1 cellular context compared by ENCODE assay signal in the genomic region with DNA sequence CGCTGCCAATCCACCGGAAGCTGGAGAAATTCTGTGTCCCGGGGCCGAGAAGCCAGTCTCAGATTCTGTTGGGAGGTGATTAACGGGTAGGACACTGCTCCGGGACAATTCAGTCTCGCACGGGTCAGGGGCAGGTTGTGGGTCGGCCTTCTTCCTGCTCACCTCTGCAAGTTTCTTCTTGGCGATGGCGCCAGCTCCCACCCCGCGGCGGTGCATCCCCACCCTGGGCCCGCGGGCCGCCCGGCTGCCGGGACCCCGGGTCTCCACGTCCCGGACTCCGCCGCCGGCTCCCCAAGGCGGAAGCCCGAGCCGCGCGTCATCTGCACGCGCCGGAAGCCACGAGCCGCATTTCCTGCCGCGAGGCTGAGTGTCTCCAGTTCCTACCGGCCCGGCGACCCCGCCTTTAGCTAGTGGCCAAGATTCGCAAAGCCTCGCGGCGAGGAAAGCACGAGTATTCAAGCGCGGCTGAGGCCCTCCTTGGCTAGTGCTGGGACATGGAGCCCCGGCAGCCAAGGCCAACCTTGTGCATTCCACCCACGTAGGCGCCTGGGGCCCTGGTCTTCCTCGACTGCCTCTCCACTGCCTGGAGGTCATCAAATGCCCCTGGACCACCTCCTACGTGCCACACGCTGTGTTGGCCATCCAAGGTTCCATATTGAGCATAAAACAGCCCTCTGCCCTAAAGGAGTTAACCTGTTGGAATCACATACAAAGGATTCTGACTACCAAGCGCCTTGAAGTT.
A peak's percentile ranks its signal among the peaks of the same experiment; 100 is the strongest.
TF ChIP-seq lines count a peak whose summit lies in the region.

A gene with protein sequence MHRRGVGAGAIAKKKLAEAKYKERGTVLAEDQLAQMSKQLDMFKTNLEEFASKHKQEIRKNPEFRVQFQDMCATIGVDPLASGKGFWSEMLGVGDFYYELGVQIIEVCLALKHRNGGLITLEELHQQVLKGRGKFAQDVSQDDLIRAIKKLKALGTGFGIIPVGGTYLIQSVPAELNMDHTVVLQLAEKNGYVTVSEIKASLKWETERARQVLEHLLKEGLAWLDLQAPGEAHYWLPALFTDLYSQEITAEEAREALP (minus strand): TSS at position 324 of the 742 bp plus-strand sequence. CDS start 108 bp downstream, at position 216.

TF ChIP-seq in HepG2, 621 proteins besides CTCF, POLR2A, EP300 and RAD21 (continued from another document and continues in another):
- TF ChIP-seq, protein P1, sequence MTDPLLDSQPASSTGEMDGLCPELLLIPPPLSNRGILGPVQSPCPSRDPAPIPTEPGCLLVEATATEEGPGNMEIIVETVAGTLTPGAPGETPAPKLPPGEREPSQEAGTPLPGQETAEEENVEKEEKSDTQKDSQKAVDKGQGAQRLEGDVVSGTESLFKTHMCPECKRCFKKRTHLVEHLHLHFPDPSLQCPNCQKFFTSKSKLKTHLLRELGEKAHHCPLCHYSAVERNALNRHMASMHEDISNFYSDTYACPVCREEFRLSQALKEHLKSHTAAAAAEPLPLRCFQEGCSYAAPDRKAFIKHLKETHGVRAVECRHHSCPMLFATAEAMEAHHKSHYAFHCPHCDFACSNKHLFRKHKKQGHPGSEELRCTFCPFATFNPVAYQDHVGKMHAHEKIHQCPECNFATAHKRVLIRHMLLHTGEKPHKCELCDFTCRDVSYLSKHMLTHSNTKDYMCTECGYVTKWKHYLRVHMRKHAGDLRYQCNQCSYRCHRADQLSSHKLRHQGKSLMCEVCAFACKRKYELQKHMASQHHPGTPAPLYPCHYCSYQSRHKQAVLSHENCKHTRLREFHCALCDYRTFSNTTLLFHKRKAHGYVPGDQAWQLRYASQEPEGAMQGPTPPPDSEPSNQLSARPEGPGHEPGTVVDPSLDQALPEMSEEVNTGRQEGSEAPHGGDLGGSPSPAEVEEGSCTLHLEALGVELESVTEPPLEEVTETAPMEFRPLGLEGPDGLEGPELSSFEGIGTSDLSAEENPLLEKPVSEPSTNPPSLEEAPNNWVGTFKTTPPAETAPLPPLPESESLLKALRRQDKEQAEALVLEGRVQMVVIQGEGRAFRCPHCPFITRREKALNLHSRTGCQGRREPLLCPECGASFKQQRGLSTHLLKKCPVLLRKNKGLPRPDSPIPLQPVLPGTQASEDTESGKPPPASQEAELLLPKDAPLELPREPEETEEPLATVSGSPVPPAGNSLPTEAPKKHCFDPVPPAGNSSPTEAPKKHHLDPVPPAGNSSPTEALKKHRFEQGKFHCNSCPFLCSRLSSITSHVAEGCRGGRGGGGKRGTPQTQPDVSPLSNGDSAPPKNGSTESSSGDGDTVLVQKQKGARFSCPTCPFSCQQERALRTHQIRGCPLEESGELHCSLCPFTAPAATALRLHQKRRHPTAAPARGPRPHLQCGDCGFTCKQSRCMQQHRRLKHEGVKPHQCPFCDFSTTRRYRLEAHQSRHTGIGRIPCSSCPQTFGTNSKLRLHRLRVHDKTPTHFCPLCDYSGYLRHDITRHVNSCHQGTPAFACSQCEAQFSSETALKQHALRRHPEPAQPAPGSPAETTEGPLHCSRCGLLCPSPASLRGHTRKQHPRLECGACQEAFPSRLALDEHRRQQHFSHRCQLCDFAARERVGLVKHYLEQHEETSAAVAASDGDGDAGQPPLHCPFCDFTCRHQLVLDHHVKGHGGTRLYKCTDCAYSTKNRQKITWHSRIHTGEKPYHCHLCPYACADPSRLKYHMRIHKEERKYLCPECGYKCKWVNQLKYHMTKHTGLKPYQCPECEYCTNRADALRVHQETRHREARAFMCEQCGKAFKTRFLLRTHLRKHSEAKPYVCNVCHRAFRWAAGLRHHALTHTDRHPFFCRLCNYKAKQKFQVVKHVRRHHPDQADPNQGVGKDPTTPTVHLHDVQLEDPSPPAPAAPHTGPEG (CRISPR knock-in tag; IDR thresholded peaks at IDR 0.05) = peak; percentile 85
- TF ChIP-seq ZNF768 (CRISPR knock-in tag; IDR thresholded peaks at IDR 0.05) (peak; percentile 75; the same call in 1 of the 2 replicates), FOXJ3 (CRISPR knock-in tag; IDR thresholded peaks at IDR 0.05; ENCODE audit: borderline replicate concordance) (0 out of 2 replicates have a peak, but pooled peaks have one; percentile 35), KLF11 (CRISPR knock-in tag; IDR thresholded peaks at IDR 0.05) (peak; percentile 19; the same call in 1 of the 2 replicates), ZNF331 (CRISPR knock-in tag; IDR thresholded peaks at IDR 0.05) (peak; percentile 86), ZNF12 (CRISPR knock-in tag; IDR thresholded peaks at IDR 0.05) (peak; percentile 83), ZMYM3 (CRISPR knock-in tag; IDR thresholded peaks at IDR 0.05) (peak; percentile 89), SNAI1 (CRISPR knock-in tag; IDR thresholded peaks at IDR 0.05; ENCODE audit: borderline replicate concordance) (0 out of 2 replicates have a peak, but pooled peaks have one; percentile 25), MED1 (CRISPR knock-in tag; IDR thresholded peaks at IDR 0.05) (peak; percentile 84), NR3C1 (CRISPR knock-in tag; IDR thresholded peaks at IDR 0.05) (no peak), ZSCAN20 (CRISPR knock-in tag; IDR thresholded peaks at IDR 0.05; ENCODE audit: borderline replicate concordance) (peak; percentile 88), KDM5A (IDR thresholded peaks at IDR 0.05; ENCODE audit: borderline replicate concordance, low read length) (peak; percentile 96), ZBTB7A (CRISPR knock-in tag; IDR thresholded peaks at IDR 0.05) (peak; percentile 96), ZNF3 (CRISPR knock-in tag; IDR thresholded peaks at IDR 0.05) (peak; percentile 59; the same call in 1 of the 2 replicates), MED8 (CRISPR knock-in tag; IDR thresholded peaks at IDR 0.05; ENCODE audit: insufficient replicate concordance) (peak; percentile 81), TRIM24 (CRISPR knock-in tag; IDR thresholded peaks at IDR 0.05) (no peak), HNRNPH1 (optimal IDR thresholded peaks at IDR 0.05; ENCODE audit: low read depth, low read length) (no peak), HDAC2 (CRISPR knock-in tag; IDR thresholded peaks at IDR 0.05) (peak; percentile 94), NCOA1 (CRISPR knock-in tag; IDR thresholded peaks at IDR 0.05) (peak; percentile 78), KDM2A (CRISPR knock-in tag; IDR thresholded peaks at IDR 0.05; ENCODE audit: borderline replicate concordance, low read depth) (peak; percentile 96), KDM4B (CRISPR knock-in tag; IDR thresholded peaks at IDR 0.05) (peak; percentile 35; the same call in 1 of the 2 replicates), ELF1 (CRISPR knock-in tag; IDR thresholded peaks at IDR 0.05) (peak; percentile 97)
- TF ChIP-seq, protein P2, sequence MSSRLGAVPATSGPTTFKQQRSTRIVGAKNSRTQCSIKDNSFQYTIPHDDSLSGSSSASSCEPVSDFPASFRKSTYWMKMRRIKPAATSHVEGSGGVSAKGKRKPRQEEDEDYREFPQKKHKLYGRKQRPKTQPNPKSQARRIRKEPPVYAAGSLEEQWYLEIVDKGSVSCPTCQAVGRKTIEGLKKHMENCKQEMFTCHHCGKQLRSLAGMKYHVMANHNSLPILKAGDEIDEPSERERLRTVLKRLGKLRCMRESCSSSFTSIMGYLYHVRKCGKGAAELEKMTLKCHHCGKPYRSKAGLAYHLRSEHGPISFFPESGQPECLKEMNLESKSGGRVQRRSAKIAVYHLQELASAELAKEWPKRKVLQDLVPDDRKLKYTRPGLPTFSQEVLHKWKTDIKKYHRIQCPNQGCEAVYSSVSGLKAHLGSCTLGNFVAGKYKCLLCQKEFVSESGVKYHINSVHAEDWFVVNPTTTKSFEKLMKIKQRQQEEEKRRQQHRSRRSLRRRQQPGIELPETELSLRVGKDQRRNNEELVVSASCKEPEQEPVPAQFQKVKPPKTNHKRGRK (CRISPR knock-in tag; IDR thresholded peaks at IDR 0.05) = no peak
- TF ChIP-seq, protein P3, sequence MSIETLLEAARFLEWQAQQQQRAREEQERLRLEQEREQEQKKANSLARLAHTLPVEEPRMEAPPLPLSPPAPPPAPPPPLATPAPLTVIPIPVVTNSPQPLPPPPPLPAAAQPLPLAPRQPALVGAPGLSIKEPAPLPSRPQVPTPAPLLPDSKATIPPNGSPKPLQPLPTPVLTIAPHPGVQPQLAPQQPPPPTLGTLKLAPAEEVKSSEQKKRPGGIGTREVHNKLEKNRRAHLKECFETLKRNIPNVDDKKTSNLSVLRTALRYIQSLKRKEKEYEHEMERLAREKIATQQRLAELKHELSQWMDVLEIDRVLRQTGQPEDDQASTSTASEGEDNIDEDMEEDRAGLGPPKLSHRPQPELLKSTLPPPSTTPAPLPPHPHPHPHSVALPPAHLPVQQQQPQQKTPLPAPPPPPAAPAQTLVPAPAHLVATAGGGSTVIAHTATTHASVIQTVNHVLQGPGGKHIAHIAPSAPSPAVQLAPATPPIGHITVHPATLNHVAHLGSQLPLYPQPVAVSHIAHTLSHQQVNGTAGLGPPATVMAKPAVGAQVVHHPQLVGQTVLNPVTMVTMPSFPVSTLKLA (IDR thresholded peaks at IDR 0.05) = peak; percentile 18; the same call in 1 of the 2 replicates
- TF ChIP-seq, protein P4, sequence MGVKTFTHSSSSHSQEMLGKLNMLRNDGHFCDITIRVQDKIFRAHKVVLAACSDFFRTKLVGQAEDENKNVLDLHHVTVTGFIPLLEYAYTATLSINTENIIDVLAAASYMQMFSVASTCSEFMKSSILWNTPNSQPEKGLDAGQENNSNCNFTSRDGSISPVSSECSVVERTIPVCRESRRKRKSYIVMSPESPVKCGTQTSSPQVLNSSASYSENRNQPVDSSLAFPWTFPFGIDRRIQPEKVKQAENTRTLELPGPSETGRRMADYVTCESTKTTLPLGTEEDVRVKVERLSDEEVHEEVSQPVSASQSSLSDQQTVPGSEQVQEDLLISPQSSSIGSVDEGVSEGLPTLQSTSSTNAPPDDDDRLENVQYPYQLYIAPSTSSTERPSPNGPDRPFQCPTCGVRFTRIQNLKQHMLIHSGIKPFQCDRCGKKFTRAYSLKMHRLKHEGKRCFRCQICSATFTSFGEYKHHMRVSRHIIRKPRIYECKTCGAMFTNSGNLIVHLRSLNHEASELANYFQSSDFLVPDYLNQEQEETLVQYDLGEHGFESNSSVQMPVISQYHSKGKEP (CRISPR knock-in tag; IDR thresholded peaks at IDR 0.05) = no peak; the same call in 1 of the 2 replicates
- TF ChIP-seq, protein P5, sequence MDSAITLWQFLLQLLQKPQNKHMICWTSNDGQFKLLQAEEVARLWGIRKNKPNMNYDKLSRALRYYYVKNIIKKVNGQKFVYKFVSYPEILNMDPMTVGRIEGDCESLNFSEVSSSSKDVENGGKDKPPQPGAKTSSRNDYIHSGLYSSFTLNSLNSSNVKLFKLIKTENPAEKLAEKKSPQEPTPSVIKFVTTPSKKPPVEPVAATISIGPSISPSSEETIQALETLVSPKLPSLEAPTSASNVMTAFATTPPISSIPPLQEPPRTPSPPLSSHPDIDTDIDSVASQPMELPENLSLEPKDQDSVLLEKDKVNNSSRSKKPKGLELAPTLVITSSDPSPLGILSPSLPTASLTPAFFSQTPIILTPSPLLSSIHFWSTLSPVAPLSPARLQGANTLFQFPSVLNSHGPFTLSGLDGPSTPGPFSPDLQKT (CRISPR knock-in tag; IDR thresholded peaks at IDR 0.05; ENCODE audit: borderline replicate concordance) = peak; percentile 50; the same call in 1 of the 2 replicates
- TF ChIP-seq, protein P6, sequence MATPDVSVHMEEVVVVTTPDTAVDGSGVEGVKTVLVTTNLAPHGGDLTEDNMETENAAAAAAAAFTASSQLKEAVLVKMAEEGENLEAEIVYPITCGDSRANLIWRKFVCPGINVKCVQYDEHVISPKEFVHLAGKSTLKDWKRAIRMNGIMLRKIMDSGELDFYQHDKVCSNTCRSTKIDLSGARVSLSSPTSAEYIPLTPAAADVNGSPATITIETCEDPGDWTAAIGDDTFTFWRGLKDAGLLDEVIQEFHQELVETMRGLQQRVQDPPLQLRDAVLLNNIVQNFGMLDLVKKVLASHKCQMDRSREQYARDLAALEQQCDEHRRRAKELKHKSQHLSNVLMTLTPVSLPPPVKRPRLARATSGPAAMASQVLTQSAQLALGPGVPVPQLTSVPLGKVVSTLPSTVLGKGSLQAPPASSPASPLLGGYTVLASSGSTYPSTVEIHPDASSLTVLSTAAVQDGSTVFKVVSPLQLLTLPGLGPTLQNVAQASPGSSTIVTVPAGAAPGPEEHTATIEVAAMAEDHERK (CRISPR knock-in tag; IDR thresholded peaks at IDR 0.05; ENCODE audit: low read depth) = no peak
- TF ChIP-seq, protein P7, sequence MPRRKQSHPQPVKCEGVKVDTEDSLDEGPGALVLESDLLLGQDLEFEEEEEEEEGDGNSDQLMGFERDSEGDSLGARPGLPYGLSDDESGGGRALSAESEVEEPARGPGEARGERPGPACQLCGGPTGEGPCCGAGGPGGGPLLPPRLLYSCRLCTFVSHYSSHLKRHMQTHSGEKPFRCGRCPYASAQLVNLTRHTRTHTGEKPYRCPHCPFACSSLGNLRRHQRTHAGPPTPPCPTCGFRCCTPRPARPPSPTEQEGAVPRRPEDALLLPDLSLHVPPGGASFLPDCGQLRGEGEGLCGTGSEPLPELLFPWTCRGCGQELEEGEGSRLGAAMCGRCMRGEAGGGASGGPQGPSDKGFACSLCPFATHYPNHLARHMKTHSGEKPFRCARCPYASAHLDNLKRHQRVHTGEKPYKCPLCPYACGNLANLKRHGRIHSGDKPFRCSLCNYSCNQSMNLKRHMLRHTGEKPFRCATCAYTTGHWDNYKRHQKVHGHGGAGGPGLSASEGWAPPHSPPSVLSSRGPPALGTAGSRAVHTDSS (CRISPR knock-in tag; conservative IDR thresholded peaks at IDR 0.05) = 0 out of 2 replicates have a peak, but pooled peaks have one; percentile 46
- TF ChIP-seq, protein P8, sequence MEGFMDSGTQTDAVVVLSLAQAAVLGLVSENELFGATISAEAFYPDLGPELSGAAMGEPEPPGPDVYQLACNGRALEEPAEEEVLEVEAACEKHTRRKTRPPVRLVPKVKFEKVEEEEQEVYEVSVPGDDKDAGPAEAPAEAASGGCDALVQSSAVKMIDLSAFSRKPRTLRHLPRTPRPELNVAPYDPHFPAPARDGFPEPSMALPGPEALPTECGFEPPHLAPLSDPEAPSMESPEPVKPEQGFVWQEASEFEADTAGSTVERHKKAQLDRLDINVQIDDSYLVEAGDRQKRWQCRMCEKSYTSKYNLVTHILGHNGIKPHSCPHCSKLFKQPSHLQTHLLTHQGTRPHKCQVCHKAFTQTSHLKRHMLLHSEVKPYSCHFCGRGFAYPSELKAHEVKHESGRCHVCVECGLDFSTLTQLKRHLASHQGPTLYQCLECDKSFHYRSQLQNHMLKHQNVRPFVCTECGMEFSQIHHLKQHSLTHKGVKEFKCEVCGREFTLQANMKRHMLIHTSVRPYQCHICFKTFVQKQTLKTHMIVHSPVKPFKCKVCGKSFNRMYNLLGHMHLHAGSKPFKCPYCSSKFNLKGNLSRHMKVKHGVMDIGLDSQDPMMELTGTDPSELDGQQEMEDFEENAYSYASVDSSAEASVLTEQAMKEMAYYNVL (CRISPR knock-in tag; IDR thresholded peaks at IDR 0.05; ENCODE audit: borderline replicate concordance) = peak; percentile 85; the same call in 1 of the 2 replicates
- TF ChIP-seq, protein P9, sequence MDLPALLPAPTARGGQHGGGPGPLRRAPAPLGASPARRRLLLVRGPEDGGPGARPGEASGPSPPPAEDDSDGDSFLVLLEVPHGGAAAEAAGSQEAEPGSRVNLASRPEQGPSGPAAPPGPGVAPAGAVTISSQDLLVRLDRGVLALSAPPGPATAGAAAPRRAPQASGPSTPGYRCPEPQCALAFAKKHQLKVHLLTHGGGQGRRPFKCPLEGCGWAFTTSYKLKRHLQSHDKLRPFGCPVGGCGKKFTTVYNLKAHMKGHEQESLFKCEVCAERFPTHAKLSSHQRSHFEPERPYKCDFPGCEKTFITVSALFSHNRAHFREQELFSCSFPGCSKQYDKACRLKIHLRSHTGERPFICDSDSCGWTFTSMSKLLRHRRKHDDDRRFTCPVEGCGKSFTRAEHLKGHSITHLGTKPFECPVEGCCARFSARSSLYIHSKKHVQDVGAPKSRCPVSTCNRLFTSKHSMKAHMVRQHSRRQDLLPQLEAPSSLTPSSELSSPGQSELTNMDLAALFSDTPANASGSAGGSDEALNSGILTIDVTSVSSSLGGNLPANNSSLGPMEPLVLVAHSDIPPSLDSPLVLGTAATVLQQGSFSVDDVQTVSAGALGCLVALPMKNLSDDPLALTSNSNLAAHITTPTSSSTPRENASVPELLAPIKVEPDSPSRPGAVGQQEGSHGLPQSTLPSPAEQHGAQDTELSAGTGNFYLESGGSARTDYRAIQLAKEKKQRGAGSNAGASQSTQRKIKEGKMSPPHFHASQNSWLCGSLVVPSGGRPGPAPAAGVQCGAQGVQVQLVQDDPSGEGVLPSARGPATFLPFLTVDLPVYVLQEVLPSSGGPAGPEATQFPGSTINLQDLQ (CRISPR knock-in tag; IDR thresholded peaks at IDR 0.05) = peak; percentile 41; the same call in 1 of the 2 replicates
